28 cellular contexts compared by ENCODE assay signal in the genomic region with DNA sequence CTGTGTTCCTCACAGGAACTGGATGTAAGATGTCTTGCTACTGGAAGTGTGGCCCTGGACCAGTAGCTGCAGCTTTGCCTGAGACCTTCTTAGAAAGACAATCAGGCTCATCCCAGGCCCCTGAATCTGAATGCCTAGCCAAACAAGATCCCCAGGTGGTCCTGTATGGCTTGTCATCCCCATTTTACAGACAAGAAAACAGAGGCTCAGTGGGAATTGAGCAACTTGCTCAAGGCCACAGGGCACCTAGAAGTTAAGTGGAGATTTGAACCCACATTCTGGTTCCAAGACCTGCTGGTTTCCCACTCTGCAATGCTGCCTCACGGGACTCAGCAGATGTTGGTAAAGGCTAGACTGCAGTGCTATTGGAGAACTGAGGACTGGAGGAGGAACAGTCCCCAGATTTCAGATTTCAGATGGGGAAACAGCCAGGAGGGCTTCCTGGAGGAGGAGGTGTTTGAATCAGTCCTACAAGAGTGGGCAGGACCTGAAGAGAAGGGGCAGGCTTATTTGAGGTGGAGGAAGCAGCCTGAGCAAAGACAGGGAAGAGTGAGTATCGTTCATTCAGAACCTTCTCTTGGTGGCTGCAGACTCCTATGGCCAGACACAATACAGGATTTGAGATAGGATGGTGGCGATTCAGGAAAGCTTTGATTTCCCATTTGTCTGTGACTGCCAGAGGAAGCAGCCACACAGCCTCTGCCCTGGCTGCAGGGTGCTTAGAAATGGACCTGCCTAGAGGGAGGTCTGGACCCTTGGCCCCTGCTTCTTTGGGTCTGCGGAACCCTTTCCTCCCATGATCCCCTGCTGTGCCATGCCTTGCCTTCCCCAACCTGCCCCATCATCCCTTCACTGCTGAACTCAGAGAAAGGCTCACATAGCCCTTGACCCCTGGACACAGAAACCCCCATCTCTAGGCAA.
"Had no signal": no experiment of that assay in that cellular context is flagged by ENCODE, and none has a peak within 500 bp of the region (broad histone marks: within the 10 kb centered on the region; RNA-seq: fewer than 3 reads in every experiment).

No MANE protein-coding gene starts in this region.

- ATAC-seq: left lobe of liver; mucosa of descending colon; natural killer cell treated with Interleukin-12 subunit alpha and Interleukin-12 subunit beta and Interleukin-15 and Interleukin-18, amount 100 ng/mL, for 72 hours; psoas muscle; right cardiac atrium; stimulated activated memory B cell treated with anti-CD40 and anti-IgM and Interleukin-4, amounts not matched to agents 10 μg/mL and 1 μg/mL and 100 μg/mL, for 72 hours had no signal

- H3K9me3 ChIP-seq: colonic mucosa, esophagus squamous epithelium, mucosa of descending colon, ovary, psoas muscle, thoracic aorta, upper lobe of left lung had no signal

- DNase-seq: colonic mucosa; effector CD8-positive, alpha-beta T cell; esophagus squamous epithelium; foreskin melanocyte; kidney; mucosa of descending colon; naive B cell; nucleus accumbens; ovary; psoas muscle; right cardiac atrium; spleen; stimulated activated CD4-positive, alpha-beta T cell treated with anti-CD3 and anti-CD28 coated beads, Interleukin-4, amount 100 ng/mL, for 4 hours; upper lobe of left lung had no signal

- H3K27ac ChIP-seq: colonic mucosa, esophagus squamous epithelium, ovary, psoas muscle, skin epidermis, spleen, thoracic aorta, tibial nerve, upper lobe of left lung had no signal

- H3K4me3 ChIP-seq: colonic mucosa, esophagus squamous epithelium, lung, mucosa of descending colon, ovary, psoas muscle, skin epidermis, spleen, thoracic aorta, tibial nerve, upper lobe of left lung had no signal

- H3K9me3 Mint-ChIP-seq: dendritic cell treated with granulocyte-macrophage colony-stimulating factor and Interleukin-4, amounts not matched to agents 40 ng/mL and 50 ng/mL, for 4 days; memory B cell; mesothelial cell of epicardium; natural killer cell treated with Interleukin-12 subunit alpha and Interleukin-12 subunit beta and Interleukin-15 and Interleukin-18, amount 100 ng/mL, for 72 hours; stimulated activated naive CD8-positive, alpha-beta T cell treated with anti-CD3 and anti-CD28 coated beads, Interleukin-15, Interleukin-2, amounts not matched to agents 100 ng/mL and 50 ng/mL, for 24 hours had no signal

- FAIRE-seq: endothelial cell of umbilical vein, kidney, urothelium cell line had no signal

- H3K4me1 ChIP-seq: colonic mucosa, esophagus squamous epithelium, psoas muscle, spleen, tibial nerve, upper lobe of left lung had no signal

- H3K4me3 Mint-ChIP-seq: dendritic cell treated with granulocyte-macrophage colony-stimulating factor and Interleukin-4, amounts not matched to agents 40 ng/mL and 50 ng/mL, for 4 days; memory B cell; mesothelial cell of epicardium; naive B cell; natural killer cell treated with Interleukin-12 subunit alpha and Interleukin-12 subunit beta and Interleukin-15 and Interleukin-18, amount 100 ng/mL, for 72 hours; neural crest cell; stimulated activated memory B cell treated with anti-CD40 and anti-IgM and Interleukin-4, amounts not matched to agents 10 μg/mL and 1 μg/mL and 100 μg/mL, for 72 hours; stimulated activated naive CD8-positive, alpha-beta T cell treated with anti-CD3 and anti-CD28 coated beads, Interleukin-15, Interleukin-2, amounts not matched to agents 100 ng/mL and 50 ng/mL, for 24 hours had no signal

- H3K27me3 ChIP-seq: colonic mucosa, ovary, tibial nerve, upper lobe of left lung had no signal

- H3K36me3 Mint-ChIP-seq: memory B cell; mesothelial cell of epicardium; natural killer cell treated with Interleukin-12 subunit alpha and Interleukin-12 subunit beta and Interleukin-15 and Interleukin-18, amount 100 ng/mL, for 72 hours; stimulated activated memory B cell treated with anti-CD40 and anti-IgM and Interleukin-4, amounts not matched to agents 10 μg/mL and 1 μg/mL and 100 μg/mL, for 72 hours had no signal

- H3K36me3 ChIP-seq: colonic mucosa, esophagus squamous epithelium, ovary, spleen, thoracic aorta, tibial nerve, upper lobe of left lung had no signal

- H3K27ac Mint-ChIP-seq: dendritic cell treated with granulocyte-macrophage colony-stimulating factor and Interleukin-4, amounts not matched to agents 40 ng/mL and 50 ng/mL, for 4 days; memory B cell; mesothelial cell of epicardium; naive B cell; natural killer cell treated with Interleukin-12 subunit alpha and Interleukin-12 subunit beta and Interleukin-15 and Interleukin-18, amount 100 ng/mL, for 72 hours; stimulated activated memory B cell treated with anti-CD40 and anti-IgM and Interleukin-4, amounts not matched to agents 10 μg/mL and 1 μg/mL and 100 μg/mL, for 72 hours; stimulated activated naive CD8-positive, alpha-beta T cell treated with anti-CD3 and anti-CD28 coated beads, Interleukin-15, Interleukin-2, amounts not matched to agents 100 ng/mL and 50 ng/mL, for 24 hours had no signal

- H3K4me1 Mint-ChIP-seq: memory B cell; mesothelial cell of epicardium; naive B cell; stimulated activated memory B cell treated with anti-CD40 and anti-IgM and Interleukin-4, amounts not matched to agents 10 μg/mL and 1 μg/mL and 100 μg/mL, for 72 hours had no signal
